Comparison of ENCODE assay signal across 8 cellular contexts in the genomic region with DNA sequence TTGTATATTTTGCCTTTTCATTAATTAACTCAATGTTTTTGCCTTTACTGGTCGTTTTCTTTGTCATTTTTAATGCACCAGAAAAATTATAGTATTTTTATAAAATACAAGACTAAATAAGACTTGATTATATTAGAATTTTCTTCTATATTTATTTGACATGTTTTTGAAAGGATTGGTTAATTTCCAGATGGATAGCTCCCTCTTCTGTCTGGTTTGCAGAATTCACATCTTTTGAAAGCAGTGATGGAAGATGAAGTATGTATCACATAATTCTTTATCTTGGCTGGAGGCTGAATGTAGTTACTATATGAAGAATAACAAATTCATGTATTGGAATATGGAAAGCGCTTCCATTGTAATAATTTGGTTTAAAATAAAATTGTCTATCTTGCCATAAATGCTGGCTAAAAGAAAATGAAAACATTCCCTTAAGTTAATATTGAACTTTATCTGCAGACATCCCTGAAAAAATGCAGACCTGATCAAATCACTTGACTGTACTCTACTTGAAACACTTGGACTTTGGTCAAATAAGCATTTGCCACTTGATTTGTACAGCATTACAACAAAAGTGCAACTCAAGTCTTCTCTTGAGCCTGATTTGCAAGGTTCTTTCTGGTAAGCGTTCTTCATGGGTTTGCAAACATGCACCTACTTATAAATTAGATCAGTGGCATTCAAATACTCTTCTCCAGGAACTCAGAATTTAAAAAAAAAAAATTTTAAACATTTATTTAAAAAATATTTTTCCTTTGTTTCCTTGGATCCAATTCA.
DNase-seq lines count a peak whose midpoint lies in the region; TF ChIP-seq lines count a peak whose summit lies in the region.

No MANE protein-coding gene starts in this region.

- no peak for TF ChIP-seq POLR2A in sigmoid colon (IDR thresholded peaks at IDR 0.05)

- POLR2A ChIA-PET in BJ (lab: Charles Lee), result no interaction called here
- POLR2A ChIA-PET in RWPE1 (lab: Yijun Ruan, JAX; ENCODE audit: low non-redundant PET), result no interaction called here

- H3K9me3 ChIP-seq in tibial artery (no peaks in the 10 kb centered on the region), MG63 (no peaks in the 10 kb centered on the region), sigmoid colon (no peaks in the 10 kb centered on the region)

- WGBS in sigmoid colon, 2 donors, result 23 to 35% methylated on average over 3 of the region's 3 CpGs

- H3K4me3 ChIP-seq in BJ (ENCODE audit: low read depth, low read length) (no peak overlapping the region), tibial artery (no peak overlapping the region), MG63 (no peak overlapping the region), sigmoid colon (no peak overlapping the region)

- no peak for TF ChIP-seq EP300 in sigmoid colon (IDR thresholded peaks at IDR 0.05)

- intact Hi-C loops in tibial artery (cut with DNase I; ENCODE audit: low total_unique reads) (loop anchor here (5.0 kb wide), 2 partner anchors 233 to 293 kb away; no protein-coding TSS in a partner anchor), sigmoid colon (cut with DNase I) (loop anchor here (10.0 kb wide), 1 partner anchor 235 kb away; no protein-coding TSS in a partner anchor)

- DNase-seq in BJ (ENCODE audit: low read depth) (no peak), HT1080 (ENCODE audit: low read depth) (peak; percentile 51), RWPE1 (ENCODE audit: low spot score) (peak; percentile 41), foreskin melanocyte (peak; percentile 36), tibial artery (no peak), MG63 (no peak), sigmoid colon (no peak), GF-D8 (lab: John Stamatoyannopoulos, UW) (no peak)

- H3K4me1 ChIP-seq in tibial artery, result peaks cover 0 to 12% (median 5%) of the 10 kb centered on the region in 4 donors
- H3K4me1 ChIP-seq in sigmoid colon, result no peaks in the 10 kb centered on the region

- TF ChIP-seq CTCF in BJ (IDR thresholded peaks at IDR 0.05; ENCODE audit: insufficient read depth, low read depth, low read length) (peak; percentile 61), RWPE1 (conservative IDR thresholded peaks at IDR 0.05; ENCODE audit: low read depth) (peak; percentile 75), tibial artery (IDR thresholded peaks at IDR 0.05) (peak; percentile 57 to 68), sigmoid colon (IDR thresholded peaks at IDR 0.05) (peak in 1 of 4 experiments; percentile 32)

- H3K27me3 ChIP-seq in BJ (ENCODE audit: control insufficient read depth, insufficient read depth, low read length) (no peaks in the 10 kb centered on the region), tibial artery (no peaks in the 10 kb centered on the region), MG63 (no peaks in the 10 kb centered on the region), sigmoid colon (no peaks in the 10 kb centered on the region)

- CTCF ChIA-PET in BJ (lab: Yijun Ruan, JAX) (interaction anchor here (0.7 to 4.0 kb wide), 11 partner anchors 8 to 292 kb away, joined by 3 to 31 read pairs (median 4); no protein-coding TSS in a partner anchor), RWPE1 (lab: Yijun Ruan, JAX) (interaction anchor here (0.6 to 1.0 kb wide), 9 partner anchors 26 to 1081 kb away, joined by 3 to 4 read pairs (median 4); no protein-coding TSS in a partner anchor)

- H3K36me3 ChIP-seq in BJ (ENCODE audit: control insufficient read depth, insufficient read depth, low read length) (no peaks in the 10 kb centered on the region), tibial artery (no peaks in the 10 kb centered on the region), MG63 (no peaks in the 10 kb centered on the region), sigmoid colon (no peaks in the 10 kb centered on the region)

- H3K27ac ChIP-seq in RWPE1, result no peak overlapping the region
- no peak overlapping the region for H3K27ac ChIP-seq in tibial artery
- H3K27ac ChIP-seq in sigmoid colon, result no peak overlapping the region

Comparison
In these comparisons a context has a peak if more than half of its experiments do, and no peak if none do; other contexts are left out.
1. DNase-seq: peak in HT1080 (single experiment), RWPE1 (single experiment) and foreskin melanocyte (single experiment); none in BJ (single experiment), tibial artery (0 of 2), MG63 (single experiment), sigmoid colon (single experiment) and GF-D8 (single experiment).